Comparison of ENCODE assay signal across 11 cellular contexts in genomic region chr1:85465791-85466134, GRCh38. TPM values are rescaled to one million over a fixed set of nuclear protein-coding genes. Genes with fewer than 3 reads are reported as not detected.
A peak's percentile ranks its signal among the peaks of the same experiment; 100 is the strongest.
DNase-seq lines count a peak whose midpoint lies in the region; ATAC-seq and TF ChIP-seq lines count a peak whose summit lies in the region.
"Had no signal": no experiment of that assay in that cellular context is flagged by ENCODE, and none has a peak within 500 bp of the region (broad histone marks: within the 10 kb centered on the region; RNA-seq: fewer than 3 reads in every experiment).

No MANE protein-coding gene starts in this region.

- H3K36me3 Mint-ChIP-seq in activated T-cell treated with anti-CD3 and anti-CD28 coated beads, Interleukin-2, amount 50 U/mL, for 4 hours (ENCODE audit: insufficient read depth), result no peaks in the 10 kb centered on the region

- H3K9me3 ChIP-seq in adipocyte (ENCODE audit: control insufficient read depth, low read length), result no peaks in the 10 kb centered on the region
- no peaks in the 10 kb centered on the region for H3K9me3 ChIP-seq in thoracic aorta
- H3K9me3 ChIP-seq: vagina had no signal

- H3K4me1 Mint-ChIP-seq in activated T-cell treated with anti-CD3 and anti-CD28 coated beads, Interleukin-2, amount 50 U/mL, for 4 hours (ENCODE audit: low read depth), result peaks cover 9% of the 10 kb centered on the region

- no peak for DNase-seq in activated T-cell treated with anti-CD3 and anti-CD28 coated beads, Interleukin-2, amount 50 U/mL, for 4 hours
- no peak for DNase-seq in activated T-cell treated with anti-CD3 and anti-CD28 coated beads, Interleukin-2, amount 50 U/mL, for 48 hours
- DNase-seq in adipocyte (ENCODE audit: low read depth) (peak; percentile 37), kidney epithelial cell (ENCODE audit: low read depth) (no peak), thoracic aorta (ENCODE audit: low spot score) (no peak)
- no peak for DNase-seq in activated naive CD4-positive, alpha-beta T cell (lab: John Stamatoyannopoulos, UW)
- no peak for DNase-seq in activated naive CD4-positive, alpha-beta T cell treated with anti-CD3 and anti-CD28 coated beads, Interleukin-2, amount 50 U/mL, for 16 hours
- DNase-seq: KG1 had no signal

- H3K4me3 Mint-ChIP-seq in activated T-cell treated with anti-CD3 and anti-CD28 coated beads, Interleukin-2, amount 50 U/mL, for 4 hours, result peak overlapping the region; percentile 58

- H3K4me1 ChIP-seq in adipocyte (ENCODE audit: control insufficient read depth, insufficient read depth, low read length), result peaks cover 31% of the 10 kb centered on the region
- H3K4me1 ChIP-seq in thoracic aorta (ENCODE audit: control insufficient read depth in 1 of 2, low read depth in 2 of 2), result peaks cover 10 to 22% of the 10 kb centered on the region in 2 donors

- peak overlapping the region; percentile 92 for H3K4me3 ChIP-seq in adipocyte (ENCODE audit: low read length)
- H3K4me3 ChIP-seq in kidney epithelial cell (ENCODE audit: low read depth, low read length), result peak overlapping the region; percentile 78
- peak overlapping the region; percentile 81 for H3K4me3 ChIP-seq in thoracic aorta

- H3K27ac ChIP-seq in thoracic aorta, result peak overlapping the region; percentile 78 to 81

- peaks cover 56% of the 10 kb centered on the region for H3K27me3 Mint-ChIP-seq in activated T-cell treated with anti-CD3 and anti-CD28 coated beads, Interleukin-2, amount 50 U/mL, for 4 hours (ENCODE audit: low read depth)

- H3K9ac ChIP-seq in adipocyte (ENCODE audit: low read length), result peak overlapping the region; percentile 93

- H3K27me3 ChIP-seq in adipocyte (replicated peaks; ENCODE audit: control insufficient read depth, insufficient read depth, low read length) (no peaks in the 10 kb centered on the region), kidney epithelial cell (ENCODE audit: control insufficient read depth, insufficient read depth, low read length) (no peaks in the 10 kb centered on the region), thoracic aorta (replicated peaks; ENCODE audit: insufficient read depth) (no peaks in the 10 kb centered on the region)
- H3K27me3 ChIP-seq: vagina had no signal

- H3K36me3 ChIP-seq in adipocyte (ENCODE audit: control insufficient read depth, insufficient read depth, low read length, severe bottlenecking) (peaks cover 4% of the 10 kb centered on the region), kidney epithelial cell (ENCODE audit: control insufficient read depth, insufficient read depth, low read length) (no peaks in the 10 kb centered on the region), thoracic aorta (no peaks in the 10 kb centered on the region)
- H3K36me3 ChIP-seq: vagina had no signal

- TF ChIP-seq CTCF in kidney epithelial cell (IDR thresholded peaks at IDR 0.05; ENCODE audit: insufficient read depth, low read length, poor library complexity, severe bottlenecking) (no peak), thoracic aorta (IDR thresholded peaks at IDR 0.05) (no peak)

- ATAC-seq in activated T-cell treated with anti-CD3 and anti-CD28 coated beads, Interleukin-2, amount 50 U/mL, for 4 hours, result no peak
- ATAC-seq in thoracic aorta (ENCODE audit: insufficient number of reproducible peaks, low FRiP score, low read depth) (no peak), HG03108 (IDR thresholded peaks at IDR 0.05; ENCODE audit: unreplicated experiment) (no peak)

- H3K9me3 Mint-ChIP-seq in activated T-cell treated with anti-CD3 and anti-CD28 coated beads, Interleukin-2, amount 50 U/mL, for 4 hours, result no peaks in the 10 kb centered on the region

RNA-seq across cellular contexts. Expression of gene DDAH1, which starts 0.8 kb away (rescaled TPM):
- total RNA-seq in activated T-cell treated with anti-CD3 and anti-CD28 coated beads, Interleukin-2, amount 50 U/mL, for 4 hours, result under 1 TPM; 0.16 to 0.48 (median 0.21) TPM
- total RNA-seq in kidney epithelial cell (32.6 and 33.4 TPM in 2 replicates), thoracic aorta (10 to 100 TPM; 30.5 to 55.4 TPM)
- total RNA-seq: T-helper 1 cell treated with Interleukin-12 subunit alpha and Interleukin-12 subunit beta and Interleukin-4 antibody, amounts not matched to agents 30 ng/mL and 1 ng/mL, for 36 hours had no signal

Comparison
In these comparisons a context has a peak if more than half of its experiments do, and no peak if none do; other contexts are left out.
1. RNA of gene DDAH1, which starts 0.8 kb away (total RNA-seq): 30.5 to 55.4 TPM in thoracic aorta and 32.6 to 33.4 TPM in kidney epithelial cell; 0.16 to 0.48 TPM in activated T-cell treated with anti-CD3 and anti-CD28 coated beads, Interleukin-2, amount 50 U/mL, for 4 hours; every median in the first group is over 10 times any median in the second.
2. Peak in every context shown above with its lines, with median percentiles within 50 percentile points of each other: H3K4me3 ChIP-seq.